Comparison of ENCODE assay signal across 8 cellular contexts in genomic region chr2:131858197-131858596, GRCh38.
DNase-seq lines count a peak whose midpoint lies in the region; ATAC-seq and TF ChIP-seq lines count a peak whose summit lies in the region.
"Not testable (repeated sequence)": the region's sequence is repeated elsewhere in the genome, so short reads cannot be mapped to it uniquely, and the experiment has no call there.

No MANE protein-coding gene starts in this region.

- H3K4me2 ChIP-seq in fibroblast of lung (ENCODE audit: extremely low read depth, insufficient read depth, low read length), result not testable (repeated sequence)

- H3K27ac Mint-ChIP-seq in progenitor cell of endocrine pancreas, result not testable (repeated sequence)

- H3K27me3 ChIP-seq in AG04450 (ENCODE audit: control insufficient read depth, insufficient read depth, low read length); RWPE2 (ENCODE audit: insufficient read depth, poor library complexity, severe bottlenecking); body of pancreas; fibroblast of lung (ENCODE audit: control insufficient read depth, insufficient read depth, low read length); left lung: not testable (repeated sequence)

- H3K4me1 ChIP-seq in RWPE2 (ENCODE audit: insufficient read depth, poor library complexity, severe bottlenecking); body of pancreas; fibroblast of lung (ENCODE audit: control insufficient read depth, extremely low read depth, insufficient read depth, low read length); left lung: not testable (repeated sequence)

- not testable (repeated sequence) for H3K4me1 Mint-ChIP-seq in progenitor cell of endocrine pancreas (ENCODE audit: low read depth)

- not testable (repeated sequence) for H4K20me1 ChIP-seq in fibroblast of lung (ENCODE audit: control insufficient read depth, extremely low read depth, insufficient read depth, low read length)

- H3K9me3 Mint-ChIP-seq in progenitor cell of endocrine pancreas (ENCODE audit: low read depth), result not testable (repeated sequence)

- not testable (repeated sequence) for H2AFZ ChIP-seq in fibroblast of lung (ENCODE audit: low read length)

- TF ChIP-seq CTCF in AG04450 (IDR thresholded peaks at IDR 0.05; ENCODE audit: low read depth, low read length) (peak; percentile 44), GM12873 (IDR thresholded peaks at IDR 0.05; ENCODE audit: insufficient read depth, low read depth, low read length, missing control alignments) (peak; percentile 25), RWPE2 (IDR thresholded peaks at IDR 0.05; ENCODE audit: poor library complexity, severe bottlenecking) (peak; percentile 55), body of pancreas (IDR thresholded peaks at IDR 0.05) (peak; percentile 26 to 74 (median 37)), fibroblast of lung (conservative IDR thresholded peaks at IDR 0.05 in 1 of 2, IDR thresholded peaks at IDR 0.05 in 1 of 2; ENCODE audit: low read depth in 1 of 2, low read length in 2 of 2) (peak; percentile 19 to 27), left lung (IDR thresholded peaks at IDR 0.05) (peak in 1 of 2 donors; percentile 28), progenitor cell of endocrine pancreas (IDR thresholded peaks at IDR 0.05; ENCODE audit: unreplicated experiment) (peak; percentile 63)

- H3K4me3 Mint-ChIP-seq in progenitor cell of endocrine pancreas (ENCODE audit: low read depth), result not testable (repeated sequence)

- H3K79me2 ChIP-seq in fibroblast of lung (ENCODE audit: control insufficient read depth, insufficient read depth, low read length), result not testable (repeated sequence)

- TF ChIP-seq POLR2A in body of pancreas (IDR thresholded peaks at IDR 0.05), result not testable (repeated sequence)

- 2 to 6% methylated on average over 3 of the region's 3 CpGs for WGBS in body of pancreas, 2 donors

- not testable (repeated sequence) for H3K36me3 Mint-ChIP-seq in progenitor cell of endocrine pancreas (ENCODE audit: insufficient read depth)

- not testable (repeated sequence) for H3K27me3 Mint-ChIP-seq in progenitor cell of endocrine pancreas

- not testable (repeated sequence) for DNase-seq in AG04450 (ENCODE audit: low read depth, low spot score); RWPE2 (ENCODE audit: low spot score); body of pancreas; left lung; progenitor cell of endocrine pancreas (ENCODE audit: low spot score, unreplicated experiment)
- DNase-seq in NCI-H1105 treated with DMSO at 0.1 percent for 48 hours (lab: John Stamatoyannopoulos, UW), result peak; percentile 13
- DNase-seq in fibroblast of lung (ENCODE audit: low read depth in 2 of 2), result peak in 1 of 2 donors; percentile 0

- not testable (repeated sequence) for H3K9me3 ChIP-seq in AG04450 (ENCODE audit: control insufficient read depth, insufficient read depth, low read length); RWPE2 (ENCODE audit: severe bottlenecking); body of pancreas; fibroblast of lung (ENCODE audit: control insufficient read depth, insufficient read depth, low read depth, low read length); left lung

- H3K9ac ChIP-seq in fibroblast of lung (ENCODE audit: insufficient read depth, low read length), result not testable (repeated sequence)

- POLR2A ChIA-PET in AG04450 (lab: Yijun Ruan, JAX), result not testable (repeated sequence)

- not testable (repeated sequence) for H3K27ac ChIP-seq in AG04450 (ENCODE audit: low read depth, low read length); RWPE2 (ENCODE audit: poor library complexity, severe bottlenecking); body of pancreas; fibroblast of lung (ENCODE audit: insufficient read depth, low read length); left lung

- not testable (repeated sequence) for H3K4me3 ChIP-seq in AG04450 (ENCODE audit: low read depth, low read length); RWPE2 (ENCODE audit: severe bottlenecking); body of pancreas; fibroblast of lung (replicated peaks in 1 of 4; ENCODE audit: control extremely low read depth in 1 of 4, insufficient read depth in 1 of 4, low read depth in 3 of 4, low read length in 4 of 4); left lung

- intact Hi-C loops in body of pancreas (cut with DNase I); left lung (cut with DNase I): not testable (repeated sequence)

- CTCF ChIA-PET in AG04450 (lab: Charles Lee), result not testable (repeated sequence)

- ATAC-seq in RWPE2 (ENCODE audit: low read depth) (peak; percentile 14; the same call in 1 of the 3 replicates), body of pancreas (peak; percentile 53), left lung (peak; percentile 60)

- not testable (repeated sequence) for H3K36me3 ChIP-seq in RWPE2 (ENCODE audit: low read depth); body of pancreas (replicated peaks in 1 of 2; ENCODE audit: insufficient read depth in 1 of 2, low read depth in 2 of 2); fibroblast of lung (ENCODE audit: control insufficient read depth, insufficient read depth, low read length); left lung
